In genomic region chr11:62500066-62501035, GRCh38 we compare ENCODE assay signal across 9 cellular contexts. TPM values are rescaled to one million over a fixed set of nuclear protein-coding genes. Genes with fewer than 3 reads are reported as not detected.
DNase-seq lines count a peak whose midpoint lies in the region; ATAC-seq, FAIRE-seq and TF ChIP-seq lines count a peak whose summit lies in the region.
"Had no signal": no experiment of that assay in that cellular context is flagged by ENCODE, and none has a peak within 500 bp of the region (broad histone marks: within the 10 kb centered on the region; RNA-seq: fewer than 3 reads in every experiment).

No MANE protein-coding gene starts in this region.

- DNase-seq in heart left ventricle, result no peak
- no peak for DNase-seq in Right ventricle myocardium superior
- DNase-seq in Peyer's patch, result no peak
- DNase-seq in kidney, result no peak
- no peak for DNase-seq in type B pancreatic cell (ENCODE audit: extremely low spot score, unreplicated experiment)
- DNase-seq in AG08396 (ENCODE audit: low spot score), result no peak
- DNase-seq in glutamatergic neuron, result no peak
- DNase-seq: stimulated activated CD4-positive, alpha-beta T cell treated with anti-CD3 and anti-CD28 coated beads, Interleukin-4, amount 100 ng/mL, for 1 hour had no signal

- H3K4me1 Mint-ChIP-seq in type B pancreatic cell (ENCODE audit: unreplicated experiment) (peaks cover 54% of the 10 kb centered on the region), glutamatergic neuron (ENCODE audit: low read depth, unreplicated experiment) (peaks cover 12% of the 10 kb centered on the region)

- TF ChIP-seq POLR2A in heart left ventricle (IDR thresholded peaks at IDR 0.05), result no peak
- TF ChIP-seq POLR2A in Peyer's patch (IDR thresholded peaks at IDR 0.05), result no peak

- no peak for ATAC-seq in heart left ventricle
- no peak for ATAC-seq in Right ventricle myocardium superior (ENCODE audit: poor library complexity)
- ATAC-seq in GM19467 (IDR thresholded peaks at IDR 0.05; ENCODE audit: unreplicated experiment), result no peak

- no peaks in the 10 kb centered on the region for H3K36me3 ChIP-seq in heart left ventricle
- H3K36me3 ChIP-seq in Peyer's patch, result no peaks in the 10 kb centered on the region
- H3K36me3 ChIP-seq in kidney (ENCODE audit: control insufficient read depth in 1 of 2, insufficient read depth in 2 of 2, low read length in 2 of 2), result no peaks in the 10 kb centered on the region

- H3K27ac ChIP-seq in heart left ventricle (peak overlapping the region in 10 of 12 donors; percentile 31 to 90 (median 80)), Peyer's patch (peak overlapping the region in 3 of 4 donors; percentile 2 to 83 (median 47)), kidney (ENCODE audit: low read depth in 2 of 2, low read length in 2 of 2) (peak overlapping the region; percentile 59 to 73)

- intact Hi-C loops in heart left ventricle (cut with DNase I) (loop anchor here in 2 of 10 donors (5.0 kb wide), 2 partner anchors 42 to 68 kb away; no protein-coding TSS in a partner anchor), Right ventricle myocardium superior (cut with DNase I) (no loop called here), kidney (cut with DNase I) (no loop called here)

- H3K9ac ChIP-seq in kidney (ENCODE audit: low read length in 2 of 2), result peak overlapping the region in 1 of 2 donors; percentile 49

- 84 to 89% (median 87%) methylated on average over 15 of the region's 15 CpGs for WGBS in heart left ventricle, 4 donors

- H3K27me3 ChIP-seq in heart left ventricle (no peaks in the 10 kb centered on the region), Peyer's patch (no peaks in the 10 kb centered on the region)

- H3K27me3 Mint-ChIP-seq in type B pancreatic cell (peaks cover 3% of the 10 kb centered on the region), glutamatergic neuron (ENCODE audit: unreplicated experiment) (peaks cover 3% of the 10 kb centered on the region)

- no peaks in the 10 kb centered on the region for H3K9me3 Mint-ChIP-seq in type B pancreatic cell
- peaks cover 1% of the 10 kb centered on the region for H3K9me3 Mint-ChIP-seq in glutamatergic neuron (ENCODE audit: unreplicated experiment)

- H3K9me3 ChIP-seq in heart left ventricle, result no peaks in the 10 kb centered on the region
- no peaks in the 10 kb centered on the region for H3K9me3 ChIP-seq in Peyer's patch
- no peaks in the 10 kb centered on the region for H3K9me3 ChIP-seq in kidney (ENCODE audit: control insufficient read depth in 1 of 2, low read length in 2 of 2)

- H3K4me3 Mint-ChIP-seq in type B pancreatic cell (peak overlapping the region; percentile 70), glutamatergic neuron (ENCODE audit: unreplicated experiment) (no peak overlapping the region)

- TF ChIP-seq CTCF in heart left ventricle (IDR thresholded peaks at IDR 0.05), result no peak
- no peak for TF ChIP-seq CTCF in Peyer's patch (IDR thresholded peaks at IDR 0.05)
- no peak for TF ChIP-seq CTCF in kidney (IDR thresholded peaks at IDR 0.05; ENCODE audit: borderline replicate concordance, extremely low read depth, insufficient read depth)
- TF ChIP-seq CTCF in type B pancreatic cell (conservative IDR thresholded peaks at IDR 0.05), result no peak
- TF ChIP-seq CTCF in glutamatergic neuron (IDR thresholded peaks at IDR 0.05; ENCODE audit: partially characterized antibody, unreplicated experiment), result no peak

- H3K36me3 Mint-ChIP-seq in type B pancreatic cell, result no peaks in the 10 kb centered on the region
- no peaks in the 10 kb centered on the region for H3K36me3 Mint-ChIP-seq in glutamatergic neuron (ENCODE audit: unreplicated experiment)

- no peak for FAIRE-seq in kidney (lab: Jason Lieb, UNC)

- no peak overlapping the region for H3K4me3 ChIP-seq in heart left ventricle
- H3K4me3 ChIP-seq in Peyer's patch, result no peak overlapping the region
- no peak overlapping the region for H3K4me3 ChIP-seq in kidney (ENCODE audit: low read length in 2 of 2)

- H3K4me1 ChIP-seq in heart left ventricle (peaks cover 0 to 64% (median 48%) of the 10 kb centered on the region in 12 donors), Peyer's patch (peaks cover 0 to 53% (median 2%) of the 10 kb centered on the region in 4 donors), kidney (ENCODE audit: control insufficient read depth in 1 of 2, insufficient read depth in 1 of 2, low read depth in 1 of 2, low read length in 2 of 2) (peaks cover 11 to 25% of the 10 kb centered on the region in 2 donors)

- peak overlapping the region; percentile 98 for H3K27ac Mint-ChIP-seq in type B pancreatic cell
- no peak overlapping the region for H3K27ac Mint-ChIP-seq in glutamatergic neuron (ENCODE audit: unreplicated experiment)

RNA-seq across cellular contexts. Expression of gene AHNAK, which starts 46.3 kb away (rescaled TPM):
- total RNA-seq in heart left ventricle (100 to 1,000 TPM; 251 to 861 (median 409) TPM), Right ventricle myocardium superior (318 TPM), Peyer's patch (1,000 to 10,000 TPM in 1 of 4 donors, 100 to 1,000 TPM in 3; 571 to 1,016 (median 697) TPM), kidney (700 TPM), type B pancreatic cell (ENCODE audit: low replicate concordance) (302 and 656 TPM in 2 replicates), glutamatergic neuron (ENCODE audit: unreplicated experiment) (4.5 TPM)
- polyA plus RNA-seq in heart left ventricle (100 to 1,000 TPM in 1 of 2 donors, 10 to 100 TPM in 1; 84.4 to 251 TPM), kidney (ENCODE audit: insufficient read depth, low read depth, low replicate concordance) (36.6 TPM)

Comparison
In these comparisons a context has a peak if more than half of its experiments do, and no peak if none do; other contexts are left out.
1. RNA of gene AHNAK, which starts 46.3 kb away (total RNA-seq): 571 to 1,016 TPM in Peyer's patch, 700 TPM in kidney (single experiment), 251 to 861 TPM in heart left ventricle, 318 TPM in Right ventricle myocardium superior (single experiment) and 302 to 656 TPM in type B pancreatic cell; 4.5 TPM in glutamatergic neuron (single experiment); every median in the first group is over 10 times any median in the second.
2. Peak in every context shown above with its lines, with median percentiles within 50 percentile points of each other: H3K27ac ChIP-seq.